Comparison of ENCODE assay signal across 11 cellular contexts in the genomic region with DNA sequence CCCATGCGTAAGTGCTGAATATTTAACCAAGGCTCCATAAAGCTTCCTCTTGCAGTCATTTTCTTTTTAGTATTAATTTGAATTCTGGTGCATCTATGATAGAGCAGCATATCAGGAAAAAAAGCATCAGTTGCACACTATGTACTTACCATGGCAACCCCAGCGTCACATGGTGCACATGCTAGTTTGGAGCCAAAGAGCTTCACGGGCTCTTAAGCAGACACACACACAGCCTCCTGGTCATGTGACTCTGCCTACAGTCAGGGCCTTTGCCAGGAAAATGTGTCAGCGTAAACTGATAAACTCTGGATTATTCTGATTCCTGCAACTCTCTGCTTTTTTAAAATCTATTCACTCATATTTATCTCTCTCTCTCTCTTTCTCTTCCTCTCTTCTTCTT. TPM values are rescaled to one million over a fixed set of nuclear protein-coding genes. Genes with fewer than 3 reads are reported as not detected.
DNase-seq lines count a peak whose midpoint lies in the region; ATAC-seq and TF ChIP-seq lines count a peak whose summit lies in the region.
"Had no signal": no experiment of that assay in that cellular context is flagged by ENCODE, and none has a peak within 500 bp of the region (broad histone marks: within the 10 kb centered on the region; RNA-seq: fewer than 3 reads in every experiment).

No MANE protein-coding gene starts in this region.

- H3K36me3 Mint-ChIP-seq in naive thymus-derived CD4-positive, alpha-beta T cell = no peaks in the 10 kb centered on the region
- H3K36me3 Mint-ChIP-seq: activated naive CD4-positive, alpha-beta T cell treated with anti-CD3 and anti-CD28 coated beads, Interleukin-2, amount 50 U/mL, for 24 hours; IgD-negative memory B cell had no signal

- no peaks in the 10 kb centered on the region for H3K36me3 ChIP-seq in parathyroid adenoma (ENCODE audit: control insufficient read depth, insufficient read depth, low read length)
- no peaks in the 10 kb centered on the region for H3K36me3 ChIP-seq in lower lobe of right lung
- no peaks in the 10 kb centered on the region for H3K36me3 ChIP-seq in naive thymus-derived CD4-positive, alpha-beta T cell (ENCODE audit: control insufficient read depth in 2 of 3, insufficient read depth in 3 of 3, low read length in 3 of 3)
- H3K36me3 ChIP-seq in suprapubic skin = no peaks in the 10 kb centered on the region
- H3K36me3 ChIP-seq: upper lobe of right lung had no signal

- H3K27ac Mint-ChIP-seq in naive thymus-derived CD4-positive, alpha-beta T cell = no peak overlapping the region
- H3K27ac Mint-ChIP-seq: activated naive CD4-positive, alpha-beta T cell treated with anti-CD3 and anti-CD28 coated beads, Interleukin-2, amount 50 U/mL, for 24 hours; IgD-negative memory B cell had no signal

- intact Hi-C loops in lower lobe of right lung (cut with DNase I) = no loop called here
- intact Hi-C loops in naive thymus-derived CD4-positive, alpha-beta T cell (cut with micrococcal nuclease) = no loop called here

- peaks cover 0 to 21% (median 6%) of the 10 kb centered on the region in 5 donors for H3K27me3 Mint-ChIP-seq in naive thymus-derived CD4-positive, alpha-beta T cell

- POLR2A ChIA-PET in naive thymus-derived CD4-positive, alpha-beta T cell (lab: Charles Lee) = no interaction called here

- peak overlapping the region; percentile 39 for H2AFZ ChIP-seq in parathyroid adenoma

- no peak overlapping the region for H3K4me3 Mint-ChIP-seq in naive thymus-derived CD4-positive, alpha-beta T cell
- H3K4me3 Mint-ChIP-seq: activated naive CD4-positive, alpha-beta T cell treated with anti-CD3 and anti-CD28 coated beads, Interleukin-2, amount 50 U/mL, for 24 hours; IgD-negative memory B cell had no signal

- H3K9me3 ChIP-seq in parathyroid adenoma (ENCODE audit: control insufficient read depth, low read length) (no peaks in the 10 kb centered on the region), lower lobe of right lung (no peaks in the 10 kb centered on the region), suprapubic skin (no peaks in the 10 kb centered on the region)
- H3K9me3 ChIP-seq in naive thymus-derived CD4-positive, alpha-beta T cell (ENCODE audit: control insufficient read depth in 2 of 3, low read length in 3 of 3) = no peaks in the 10 kb centered on the region
- H3K9me3 ChIP-seq: upper lobe of right lung had no signal

- H3K27ac ChIP-seq in parathyroid adenoma (no peak overlapping the region), lower lobe of right lung (no peak overlapping the region), suprapubic skin (no peak overlapping the region)
- no peak overlapping the region for H3K27ac ChIP-seq in naive thymus-derived CD4-positive, alpha-beta T cell (ENCODE audit: low read depth, low read length)
- H3K27ac ChIP-seq: upper lobe of right lung had no signal

- H3K4me3 ChIP-seq in epithelial cell of proximal tubule (ENCODE audit: low read depth, low read length) (no peak overlapping the region), parathyroid adenoma (ENCODE audit: low read depth, low read length) (no peak overlapping the region), lower lobe of right lung (no peak overlapping the region), suprapubic skin (no peak overlapping the region)
- H3K4me3 ChIP-seq in naive thymus-derived CD4-positive, alpha-beta T cell (ENCODE audit: low read length) = no peak overlapping the region
- H3K4me3 ChIP-seq: upper lobe of right lung had no signal

- no peaks in the 10 kb centered on the region for H3K4me1 ChIP-seq in parathyroid adenoma
- H3K4me1 ChIP-seq in lower lobe of right lung = no peaks in the 10 kb centered on the region
- H3K4me1 ChIP-seq in naive thymus-derived CD4-positive, alpha-beta T cell (ENCODE audit: control insufficient read depth in 2 of 2, insufficient read depth in 2 of 2, low read length in 2 of 2) = no peaks in the 10 kb centered on the region
- no peaks in the 10 kb centered on the region for H3K4me1 ChIP-seq in suprapubic skin
- H3K4me1 ChIP-seq: upper lobe of right lung had no signal

- no peaks in the 10 kb centered on the region for H3K79me2 ChIP-seq in parathyroid adenoma

- H3K27me3 ChIP-seq in parathyroid adenoma (ENCODE audit: control insufficient read depth, insufficient read depth, low read length) = no peaks in the 10 kb centered on the region
- no peaks in the 10 kb centered on the region for H3K27me3 ChIP-seq in lower lobe of right lung (ENCODE audit: low read depth)
- no peaks in the 10 kb centered on the region for H3K27me3 ChIP-seq in naive thymus-derived CD4-positive, alpha-beta T cell (ENCODE audit: control insufficient read depth in 2 of 2, insufficient read depth in 2 of 2, low read length in 2 of 2)
- H3K27me3 ChIP-seq in suprapubic skin = no peaks in the 10 kb centered on the region
- H3K27me3 ChIP-seq: upper lobe of right lung had no signal

- peaks cover 0 to 2% (median 0%) of the 10 kb centered on the region in 11 donors for H3K9me3 Mint-ChIP-seq in naive thymus-derived CD4-positive, alpha-beta T cell
- H3K9me3 Mint-ChIP-seq: activated naive CD4-positive, alpha-beta T cell treated with anti-CD3 and anti-CD28 coated beads, Interleukin-2, amount 50 U/mL, for 24 hours had no signal

- no peaks in the 10 kb centered on the region for H3K4me1 Mint-ChIP-seq in naive thymus-derived CD4-positive, alpha-beta T cell
- H3K4me1 Mint-ChIP-seq: activated naive CD4-positive, alpha-beta T cell treated with anti-CD3 and anti-CD28 coated beads, Interleukin-2, amount 50 U/mL, for 24 hours; IgD-negative memory B cell had no signal

- WGBS in suprapubic skin = 46% methylated on average over 4 of the region's 4 CpGs

- DNase-seq in H4 (ENCODE audit: low spot score) (peak; percentile 65), NCI-H226 (peak; percentile 9), epithelial cell of proximal tubule (ENCODE audit: low read depth) (peak; percentile 36), lower lobe of right lung (no peak), suprapubic skin (ENCODE audit: low spot score in 2 of 2) (no peak)
- DNase-seq in naive thymus-derived CD4-positive, alpha-beta T cell = no peak
- DNase-seq: upper lobe of right lung had no signal

- no peak for TF ChIP-seq EP300 in suprapubic skin (IDR thresholded peaks at IDR 0.05)

- TF ChIP-seq CTCF in epithelial cell of proximal tubule (conservative IDR thresholded peaks at IDR 0.05; ENCODE audit: low read depth, low read length) (no peak), parathyroid adenoma (IDR thresholded peaks at IDR 0.05) (no peak), lower lobe of right lung (IDR thresholded peaks at IDR 0.05) (no peak), suprapubic skin (IDR thresholded peaks at IDR 0.05) (no peak)

- no peak overlapping the region for H3K4me2 ChIP-seq in parathyroid adenoma (ENCODE audit: low read length)

- CTCF ChIA-PET in naive thymus-derived CD4-positive, alpha-beta T cell (lab: Charles Lee) = no interaction called here

- no peak for TF ChIP-seq POLR2A in suprapubic skin (IDR thresholded peaks at IDR 0.05)

- no peak overlapping the region for H3K9ac ChIP-seq in parathyroid adenoma

- ATAC-seq in lower lobe of right lung (no peak), HG02938 (IDR thresholded peaks at IDR 0.05; ENCODE audit: unreplicated experiment) (no peak)
- ATAC-seq in naive thymus-derived CD4-positive, alpha-beta T cell = no peak
- ATAC-seq: upper lobe of right lung had no signal

RNA-seq across cellular contexts. Expression of gene NYAP2, which starts 30.2 kb away (rescaled TPM):
- total RNA-seq in H4 (2014; rRNA removed; shearing (Covaris generic)) = 0.53 and 0.95 TPM in 2 replicates
- total RNA-seq in epithelial cell of proximal tubule (not detected in 2 replicates), lower lobe of right lung (1.1 TPM), suprapubic skin (under 1 TPM in 1 of 4 donors, not detected in 3; 0.11 TPM)
- under 1 TPM in 1 of 5 experiments, not detected in 4; 0.17 TPM for total RNA-seq in naive thymus-derived CD4-positive, alpha-beta T cell
- not detected for polyA plus RNA-seq in naive thymus-derived CD4-positive, alpha-beta T cell
- polyA plus RNA-seq: IgD-negative memory B cell had no signal

Comparison
In these comparisons a context has a peak if more than half of its experiments do, and no peak if none do; other contexts are left out.
1. DNase-seq: peak in H4 (single experiment), NCI-H226 (single experiment) and epithelial cell of proximal tubule (single experiment); none in lower lobe of right lung (single experiment), naive thymus-derived CD4-positive, alpha-beta T cell (0 of 9) and suprapubic skin (0 of 2).